8 cellular contexts compared by ENCODE assay signal in genomic region chr2:150485114-150485870, GRCh38. TPM values are rescaled to one million over a fixed set of nuclear protein-coding genes. Genes with fewer than 3 reads are reported as not detected.
DNase-seq lines count a peak whose midpoint lies in the region; ATAC-seq and TF ChIP-seq lines count a peak whose summit lies in the region.

No MANE protein-coding gene starts in this region.

- H3K9me3 Mint-ChIP-seq in activated T-helper 1 cell treated with anti-CD3 and anti-CD28 coated beads, Interleukin-12 subunit alpha, Interleukin-12 subunit beta, Interleukin-2, Interleukin-4 antibody, amounts not matched to agents 30 ng/mL and 10 ng/mL and 1 ng/mL, durations not matched to agents 14 hours and 24 hours and 36 hours: no peaks in the 10 kb centered on the region

- H3K27ac ChIP-seq in ACC112 (ENCODE audit: low read depth, low read length) (peak overlapping the region; percentile 90), iPS DF 6.9 (ENCODE audit: low read length) (no peak overlapping the region), sigmoid colon (peak overlapping the region; percentile 90 to 96 (median 90))

- peaks cover 70% of the 10 kb centered on the region for H3K79me2 ChIP-seq in ACC112 (ENCODE audit: control insufficient read depth, insufficient read depth, low read length, unreplicated experiment)

- peak in 1 of 4 experiments; percentile 28 for TF ChIP-seq CTCF in sigmoid colon (IDR thresholded peaks at IDR 0.05)

- intact Hi-C loops in sigmoid colon (cut with DNase I): loop anchor here (2.0 to 10.0 kb wide), 8 partner anchors 203 to 752 kb away; no protein-coding TSS in a partner anchor
- intact Hi-C loops in activated T-helper 1 cell treated with anti-CD3 and anti-CD28 coated beads, Interleukin-12 subunit alpha, Interleukin-12 subunit beta, Interleukin-2, Interleukin-4 antibody, amounts not matched to agents 30 ng/mL and 10 ng/mL and 1 ng/mL, durations not matched to agents 14 hours and 24 hours and 36 hours (cut with micrococcal nuclease): no loop called here

- no peak overlapping the region for H3K27ac Mint-ChIP-seq in activated T-helper 1 cell treated with anti-CD3 and anti-CD28 coated beads, Interleukin-12 subunit alpha, Interleukin-12 subunit beta, Interleukin-2, Interleukin-4 antibody, amounts not matched to agents 30 ng/mL and 10 ng/mL and 1 ng/mL, durations not matched to agents 14 hours and 24 hours and 36 hours

- H3K4me1 ChIP-seq in ACC112 (ENCODE audit: control insufficient read depth, insufficient read depth, low read length, unreplicated experiment) (peaks cover 38% of the 10 kb centered on the region), iPS DF 6.9 (ENCODE audit: control insufficient read depth, insufficient read depth, low read length) (peaks cover 5% of the 10 kb centered on the region; the same call in 1 of the 2 replicates), sigmoid colon (peaks cover 0 to 51% (median 44%) of the 10 kb centered on the region in 4 donors)

- DNase-seq in NCI-H2029 treated with DMSO at 0.1 percent for 48 hours (lab: John Stamatoyannopoulos, UW) (peak; percentile 19), astrocyte of the hippocampus (ENCODE audit: low read depth, low spot score) (peak; percentile 90), iPS DF 6.9 (ENCODE audit: low read depth, low spot score) (no peak), sigmoid colon (peak; percentile 92)
- DNase-seq in activated effector memory CD4-positive, alpha-beta T cell treated with Interleukin-2 at 50 U/mL for 16 hours: no peak
- DNase-seq in activated T-helper 1 cell treated with anti-CD3 and anti-CD28 coated beads, Interleukin-12 subunit alpha, Interleukin-12 subunit beta, Interleukin-2, Interleukin-4 antibody, amounts not matched to agents 30 ng/mL and 10 ng/mL and 1 ng/mL, durations not matched to agents 14 hours and 24 hours and 36 hours (ENCODE audit: low spot score): no peak

- H3K4me3 Mint-ChIP-seq in activated T-helper 1 cell treated with anti-CD3 and anti-CD28 coated beads, Interleukin-12 subunit alpha, Interleukin-12 subunit beta, Interleukin-2, Interleukin-4 antibody, amounts not matched to agents 30 ng/mL and 10 ng/mL and 1 ng/mL, durations not matched to agents 14 hours and 24 hours and 36 hours: no peak overlapping the region

- H3K27me3 ChIP-seq in ACC112 (ENCODE audit: insufficient read depth, low read length) (no peaks in the 10 kb centered on the region), iPS DF 6.9 (ENCODE audit: control insufficient read depth, insufficient read depth, low read length) (no peaks in the 10 kb centered on the region), sigmoid colon (no peaks in the 10 kb centered on the region)

- peak; percentile 52 for ATAC-seq in GM18907 (IDR thresholded peaks at IDR 0.05; ENCODE audit: unreplicated experiment)

- H3K4me3 ChIP-seq in ACC112 (ENCODE audit: low read depth, low read length): peak overlapping the region; percentile 98
- H3K4me3 ChIP-seq in iPS DF 6.9 (ENCODE audit: low read length): peak overlapping the region; percentile 77; the same call in 1 of the 2 replicates
- H3K4me3 ChIP-seq in sigmoid colon: peak overlapping the region; percentile 67 to 81 (median 78)

- no peaks in the 10 kb centered on the region for H3K9me3 ChIP-seq in iPS DF 6.9 (ENCODE audit: control insufficient read depth, insufficient read depth, low read length)
- no peaks in the 10 kb centered on the region for H3K9me3 ChIP-seq in sigmoid colon

- peaks cover 52% of the 10 kb centered on the region for H3K27me3 Mint-ChIP-seq in activated T-helper 1 cell treated with anti-CD3 and anti-CD28 coated beads, Interleukin-12 subunit alpha, Interleukin-12 subunit beta, Interleukin-2, Interleukin-4 antibody, amounts not matched to agents 30 ng/mL and 10 ng/mL and 1 ng/mL, durations not matched to agents 14 hours and 24 hours and 36 hours (ENCODE audit: insufficient read depth)

- no peaks in the 10 kb centered on the region for H3K36me3 Mint-ChIP-seq in activated T-helper 1 cell treated with anti-CD3 and anti-CD28 coated beads, Interleukin-12 subunit alpha, Interleukin-12 subunit beta, Interleukin-2, Interleukin-4 antibody, amounts not matched to agents 30 ng/mL and 10 ng/mL and 1 ng/mL, durations not matched to agents 14 hours and 24 hours and 36 hours (ENCODE audit: low read depth)

- no peak for TF ChIP-seq EP300 in sigmoid colon (IDR thresholded peaks at IDR 0.05)

- no CpG with 5 or more reads among the region's 43 CpGs for WGBS in iPS DF 6.9 (ENCODE audit: insufficient coverage, insufficient read length)
- WGBS in sigmoid colon, 2 donors: 1 to 2% methylated on average over 43 of the region's 43 CpGs

- H3K4me1 Mint-ChIP-seq in activated T-helper 1 cell treated with anti-CD3 and anti-CD28 coated beads, Interleukin-12 subunit alpha, Interleukin-12 subunit beta, Interleukin-2, Interleukin-4 antibody, amounts not matched to agents 30 ng/mL and 10 ng/mL and 1 ng/mL, durations not matched to agents 14 hours and 24 hours and 36 hours (ENCODE audit: low read depth): peaks cover 13% of the 10 kb centered on the region

- H3K36me3 ChIP-seq in ACC112 (ENCODE audit: insufficient read depth, low read length) (peaks cover 52% of the 10 kb centered on the region), iPS DF 6.9 (ENCODE audit: control insufficient read depth, insufficient read depth, low read length) (peaks cover 4% of the 10 kb centered on the region; the same call in 1 of the 2 replicates), sigmoid colon (no peaks in the 10 kb centered on the region)

- peak in 1 of 2 donors; percentile 22 for TF ChIP-seq POLR2A in sigmoid colon (IDR thresholded peaks at IDR 0.05)

- H2AFZ ChIP-seq in ACC112 (ENCODE audit: low read length, unreplicated experiment): no peak overlapping the region

RNA-seq across cellular contexts. Expression of gene RND3, which starts 2.2 kb away (rescaled TPM):
- 100 to 1,000 TPM in 1 of 4 donors, 10 to 100 TPM in 3; 28.9 to 171 (median 30.5) TPM for total RNA-seq in sigmoid colon
- polyA plus RNA-seq in sigmoid colon: 10 to 100 TPM; 22.3 to 45.0 (median 41.6) TPM
- not detected in 2 replicates for total RNA-seq in activated T-helper 1 cell treated with anti-CD3 and anti-CD28 coated beads, Interleukin-12 subunit alpha, Interleukin-12 subunit beta, Interleukin-2, Interleukin-4 antibody, amounts not matched to agents 30 ng/mL and 10 ng/mL and 1 ng/mL, durations not matched to agents 14 hours and 24 hours and 36 hours

Comparison
In these comparisons a context has a peak if more than half of its experiments do, and no peak if none do; other contexts are left out.
1. DNase-seq: peak in NCI-H2029 treated with DMSO at 0.1 percent for 48 hours (single experiment), astrocyte of the hippocampus (single experiment) and sigmoid colon (single experiment); none in iPS DF 6.9 (single experiment), activated effector memory CD4-positive, alpha-beta T cell treated with Interleukin-2 at 50 U/mL for 16 hours (single experiment) and activated T-helper 1 cell treated with anti-CD3 and anti-CD28 coated beads, Interleukin-12 subunit alpha, Interleukin-12 subunit beta, Interleukin-2, Interleukin-4 antibody, amounts not matched to agents 30 ng/mL and 10 ng/mL and 1 ng/mL, durations not matched to agents 14 hours and 24 hours and 36 hours (single experiment).
2. RNA of gene RND3, which starts 2.2 kb away (total RNA-seq): 28.9 to 171 TPM in sigmoid colon; not detected in activated T-helper 1 cell treated with anti-CD3 and anti-CD28 coated beads, Interleukin-12 subunit alpha, Interleukin-12 subunit beta, Interleukin-2, Interleukin-4 antibody, amounts not matched to agents 30 ng/mL and 10 ng/mL and 1 ng/mL, durations not matched to agents 14 hours and 24 hours and 36 hours; every median in the first group is over 10 times any median in the second.
3. Peak in every context shown above with its lines, with median percentiles within 50 percentile points of each other: H3K4me3 ChIP-seq.